Comparison of ENCODE assay signal across 8 cellular contexts in genomic region chr20:4972506-4973251, GRCh38. TPM values are rescaled to one million over a fixed set of nuclear protein-coding genes. Genes with fewer than 3 reads are reported as not detected.
DNase-seq lines count a peak whose midpoint lies in the region; TF ChIP-seq lines count a peak whose summit lies in the region.

No MANE protein-coding gene starts in this region.

- no peaks in the 10 kb centered on the region for H3K9me3 Mint-ChIP-seq in nephron progenitor cell

- H3K4me3 Mint-ChIP-seq in nephron progenitor cell: no peak overlapping the region

- H3K36me3 ChIP-seq in adrenal gland (replicated peaks in 1 of 2) (peaks cover 0 to 29% of the 10 kb centered on the region in 2 donors), WERI-Rb-1 (peaks cover 23% of the 10 kb centered on the region)

- TF ChIP-seq CTCF in adrenal gland (IDR thresholded peaks at IDR 0.05) (no peak), nephron progenitor cell (IDR thresholded peaks at IDR 0.05) (no peak), WERI-Rb-1 (IDR thresholded peaks at IDR 0.05; ENCODE audit: low read depth, low read length) (no peak)

- H3K4me3 ChIP-seq in adrenal gland (peak overlapping the region in 2 of 4 donors; percentile 14 to 42), WERI-Rb-1 (ENCODE audit: low read depth, low read length) (no peak overlapping the region)

- H3K4me1 Mint-ChIP-seq in nephron progenitor cell: peaks cover 16% of the 10 kb centered on the region

- H3K9me3 ChIP-seq in adrenal gland (replicated peaks in 1 of 3) (no peaks in the 10 kb centered on the region), WERI-Rb-1 (ENCODE audit: severe bottlenecking) (no peaks in the 10 kb centered on the region)

- intact Hi-C loops in adrenal gland (cut with DNase I): no loop called here

- DNase-seq in Caki2 (ENCODE audit: low read depth) (peak; percentile 74), KG1 (lab: John Stamatoyannopoulos, UW) (peak; percentile 59), adrenal gland (peak in 5 of 7 donors; percentile 28 to 60 (median 47)), nephron progenitor cell (no peak), caudate nucleus (lab: John Stamatoyannopoulos, UW) (no peak), WERI-Rb-1 (no peak), NCI-H446 (lab: John Stamatoyannopoulos, UW) (no peak), kidney glomerular epithelial cell (lab: John Stamatoyannopoulos, UW) (no peak)

- peaks cover 13% of the 10 kb centered on the region for H3K36me3 Mint-ChIP-seq in nephron progenitor cell (ENCODE audit: low read depth)

- WGBS in adrenal gland, 4 donors: 40 to 58% (median 43%) methylated on average over 12 of the region's 12 CpGs

- TF ChIP-seq POLR2A in adrenal gland (IDR thresholded peaks at IDR 0.05): no peak

- in situ Hi-C loops in Caki2 (cut with HindIII; ENCODE audit: low pct_unique_long_range_greater_than_20kb, low sequenced_read_pairs): no loop called here

- no peaks in the 10 kb centered on the region for H3K27me3 Mint-ChIP-seq in nephron progenitor cell (ENCODE audit: low read depth, poor library complexity)

- H3K27ac Mint-ChIP-seq in nephron progenitor cell: peak overlapping the region; percentile 2

- peaks cover 28 to 54% of the 10 kb centered on the region in 2 donors for H3K4me1 ChIP-seq in adrenal gland (replicated peaks in 1 of 2)

- H3K27ac ChIP-seq in adrenal gland (peak overlapping the region; percentile 71 to 93 (median 89)), caudate nucleus (ENCODE audit: low read depth, low read length) (no peak overlapping the region), WERI-Rb-1 (no peak overlapping the region)

- H3K27me3 ChIP-seq in adrenal gland (no peaks in the 10 kb centered on the region), WERI-Rb-1 (ENCODE audit: insufficient read depth, low read depth, severe bottlenecking) (no peaks in the 10 kb centered on the region)

RNA-seq across cellular contexts. Expression of gene SLC23A2, which starts 28.6 kb away (rescaled TPM):
- total RNA-seq in Caki2 (2014; rRNA removed; shearing (Covaris generic); ENCODE audit: low replicate concordance): 13.8 and 14.6 TPM in 2 replicates
- 100 to 1,000 TPM in 7 of 8 donors, 10 to 100 TPM in 1; 98.1 to 294 (median 145) TPM for total RNA-seq in adrenal gland
- polyA plus RNA-seq in adrenal gland: 100 to 1,000 TPM in 2 of 3 donors, 10 to 100 TPM in 1; 51.0 to 224 (median 104) TPM

Comparison
In these comparisons a context has a peak if more than half of its experiments do, and no peak if none do; other contexts are left out.
1. DNase-seq: peak in Caki2 (single experiment), KG1 (single experiment) and adrenal gland (5 of 7); none in nephron progenitor cell (single experiment), caudate nucleus (0 of 61), WERI-Rb-1 (single experiment), NCI-H446 (0 of 2) and kidney glomerular epithelial cell (single experiment).
2. H3K27ac ChIP-seq: peak in adrenal gland (5 of 5); none in caudate nucleus (single experiment) and WERI-Rb-1 (single experiment).